12 cellular contexts compared by ENCODE assay signal in the genomic region with DNA sequence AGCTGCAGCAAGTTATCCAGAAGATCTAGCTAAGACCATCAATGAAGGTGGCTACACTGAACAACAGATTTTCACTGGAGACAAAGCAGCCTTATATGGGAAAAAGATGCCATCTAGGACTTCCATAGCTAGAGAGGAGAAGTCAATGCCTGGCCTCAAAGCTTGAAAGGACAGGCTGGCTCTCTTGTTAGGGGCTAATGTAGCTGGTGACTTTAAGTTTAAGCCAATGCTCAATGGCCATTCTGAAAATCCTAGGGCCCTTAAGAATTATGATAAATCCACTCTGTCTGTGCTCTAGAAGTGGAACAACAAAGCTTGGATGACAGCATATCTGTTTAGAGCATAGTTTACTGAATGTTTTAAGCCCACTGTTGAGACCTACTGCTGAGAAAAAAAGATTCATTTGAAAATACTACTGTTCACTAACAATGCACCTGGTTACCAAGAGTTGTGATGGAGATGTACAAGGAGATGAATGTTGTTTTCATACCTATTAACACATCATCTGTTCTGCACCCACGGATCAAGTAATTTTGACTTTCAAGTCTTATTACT. TPM values are rescaled to one million over a fixed set of nuclear protein-coding genes. Genes with fewer than 3 reads are reported as not detected.
"Had no signal": no experiment of that assay in that cellular context is flagged by ENCODE, and none has a peak within 500 bp of the region (broad histone marks: within the 10 kb centered on the region; RNA-seq: fewer than 3 reads in every experiment).

No MANE protein-coding gene starts in this region.

- H3K4me3 ChIP-seq: GM23248, GM23338, HAP-1 had no signal

- DNase-seq: GM23248, GOT3, H7, H9, HCEC 1CT, HFFc6 had no signal

- FAIRE-seq: H1, H54 had no signal

- H3K27ac ChIP-seq: GM23248 had no signal

- ATAC-seq: GM23338, HCT116 had no signal

- H3K9ac ChIP-seq: GM23248 had no signal

- H2AFZ ChIP-seq: GM23248, GM23338 had no signal

- H3K36me3 ChIP-seq: HAP-1 had no signal

- H3K4me1 ChIP-seq: HAP-1 had no signal

- H3K4me2 ChIP-seq: GM23338 had no signal

RNA-seq across cellular contexts. Expression of a gene that starts 56.1 kb away (rescaled TPM):
- total RNA-seq: GM23248, GM23338, H1, H4, H7, H9, HFFc6 had no signal
- polyA plus RNA-seq: GM23248 had no signal
